In the genomic region with DNA sequence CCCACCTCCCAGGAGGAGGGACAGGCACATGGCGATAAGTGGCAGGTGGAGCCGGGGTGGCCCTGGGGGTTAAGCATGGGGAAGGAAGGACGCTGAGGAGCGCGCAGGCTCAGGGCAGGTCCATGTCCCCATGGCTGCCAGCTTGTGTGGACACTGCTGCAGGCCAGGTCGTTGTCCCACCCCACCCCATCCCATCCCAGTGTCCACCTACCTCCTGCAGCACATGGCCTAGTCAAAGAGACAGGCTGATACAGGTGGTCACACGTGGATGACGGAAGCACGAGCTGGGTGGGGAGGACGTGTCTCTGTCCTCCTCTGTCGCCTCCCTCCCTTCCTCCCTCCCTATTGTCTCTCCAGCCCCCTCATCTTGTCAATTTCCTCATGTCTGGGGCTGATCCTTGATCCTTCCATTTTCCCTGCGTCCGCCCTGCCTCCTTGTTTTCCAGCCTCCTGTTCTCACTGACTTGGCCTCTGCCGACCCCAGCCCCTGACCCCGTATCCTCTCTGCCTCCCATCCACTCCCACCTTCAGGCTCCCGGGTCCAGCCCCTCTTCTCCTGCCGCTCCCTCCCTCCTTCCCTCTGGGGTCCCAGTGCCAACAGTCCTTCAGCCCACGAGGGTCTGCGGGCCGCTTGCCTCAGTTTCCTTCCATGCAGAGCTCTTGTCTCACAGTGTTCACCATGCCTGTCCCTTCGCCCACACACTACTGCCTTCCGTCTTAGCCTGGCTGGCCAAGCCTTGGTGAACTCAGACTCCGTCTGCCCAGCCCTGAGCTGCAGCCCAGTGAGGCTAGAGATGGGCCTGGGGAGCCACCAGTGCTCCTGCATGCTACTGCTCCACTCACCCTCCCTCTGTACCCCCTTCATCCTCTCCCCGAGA, we compare ENCODE assay signal across 1 cellular context.
TF ChIP-seq lines count a peak whose summit lies in the region.

No MANE protein-coding gene starts in this region.

TF ChIP-seq in K562, 482 proteins besides CTCF, POLR2A, EP300 and RAD21:
- no peak for TF ChIP-seq ZNF311 (CRISPR knock-in tag; IDR thresholded peaks at IDR 0.05)
- no peak for TF ChIP-seq ZBTB7A (IDR thresholded peaks at IDR 0.05; ENCODE audit: borderline replicate concordance, control insufficient read depth, low read depth, low read length)
- TF ChIP-seq, protein P1, sequence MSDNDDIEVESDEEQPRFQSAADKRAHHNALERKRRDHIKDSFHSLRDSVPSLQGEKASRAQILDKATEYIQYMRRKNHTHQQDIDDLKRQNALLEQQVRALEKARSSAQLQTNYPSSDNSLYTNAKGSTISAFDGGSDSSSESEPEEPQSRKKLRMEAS (CRISPR knock-in tag; IDR thresholded peaks at IDR 0.05): peak; percentile 28; the same call in 1 of the 2 replicates
